11 cellular contexts compared by ENCODE assay signal in genomic region chr11:65617136-65617850, GRCh38. TPM values are rescaled to one million over a fixed set of nuclear protein-coding genes. Genes with fewer than 3 reads are reported as not detected.
DNase-seq lines count a peak whose midpoint lies in the region; ATAC-seq, FAIRE-seq and TF ChIP-seq lines count a peak whose summit lies in the region.
"Had no signal": no experiment of that assay in that cellular context is flagged by ENCODE, and none has a peak within 500 bp of the region (broad histone marks: within the 10 kb centered on the region; RNA-seq: fewer than 3 reads in every experiment).

No MANE protein-coding gene starts in this region.

- no peak overlapping the region for H3K9ac ChIP-seq in kidney (ENCODE audit: low read length in 2 of 2)

- no peak for TF ChIP-seq CTCF in VCaP (conservative IDR thresholded peaks at IDR 0.05)
- TF ChIP-seq CTCF in fibroblast of the aortic adventitia (IDR thresholded peaks at IDR 0.05; ENCODE audit: insufficient read depth, low read length), result no peak
- TF ChIP-seq CTCF in kidney (IDR thresholded peaks at IDR 0.05; ENCODE audit: borderline replicate concordance, extremely low read depth, insufficient read depth), result no peak

- H3K4me3 ChIP-seq in fibroblast of the aortic adventitia (ENCODE audit: low read depth, low read length) (peak overlapping the region; percentile 74), kidney (ENCODE audit: low read length in 2 of 2) (peak overlapping the region in 1 of 2 donors; percentile 76)

- CTCF ChIA-PET in activated naive CD4-positive, alpha-beta T cell treated with anti-CD3 and anti-CD28 coated beads, Interleukin-2, amount 10 ng/mL, durations not matched to agents 7 days and 5 days (lab: Charles Lee), result interaction anchor here (1.1 to 1.8 kb wide), 4 partner anchors 9 to 162 kb away, joined by 3 to 8 read pairs (median 5); no protein-coding TSS in a partner anchor

- DNase-seq in activated naive CD4-positive, alpha-beta T cell treated with anti-CD3 and anti-CD28 coated beads, Interleukin-2, amount 10 ng/mL, durations not matched to agents 7 days and 5 days, result no peak
- no peak for DNase-seq in activated naive CD4-positive, alpha-beta T cell treated with anti-CD3 and anti-CD28 coated beads, Interleukin-2, amount 50 U/mL, for 16 hours
- DNase-seq in fibroblast of the aortic adventitia (ENCODE audit: low read depth), result no peak
- DNase-seq in stimulated activated naive CD8-positive, alpha-beta T cell treated with anti-CD3 and anti-CD28 coated beads, Interleukin-15, amount 100 ng/mL, for 72 hours, result no peak
- no peak for DNase-seq in kidney
- DNase-seq: central memory CD4-positive, alpha-beta T cell; left cardiac atrium; NCI-H2171 had no signal

- H3K27ac ChIP-seq in VCaP (peak overlapping the region; percentile 99), kidney (ENCODE audit: low read depth in 2 of 2, low read length in 2 of 2) (no peak overlapping the region)

- peaks cover 31% of the 10 kb centered on the region for H3K4me1 Mint-ChIP-seq in activated naive CD4-positive, alpha-beta T cell treated with anti-CD3 and anti-CD28 coated beads, Interleukin-2, amount 10 ng/mL, durations not matched to agents 7 days and 5 days
- peaks cover 61% of the 10 kb centered on the region for H3K4me1 Mint-ChIP-seq in stimulated activated naive CD8-positive, alpha-beta T cell treated with anti-CD3 and anti-CD28 coated beads, Interleukin-15, amount 100 ng/mL, for 72 hours

- H3K36me3 ChIP-seq in kidney (ENCODE audit: control insufficient read depth in 1 of 2, insufficient read depth in 2 of 2, low read length in 2 of 2), result peaks cover 5 to 12% of the 10 kb centered on the region in 2 donors

- peak overlapping the region; percentile 91 for H3K4me3 Mint-ChIP-seq in activated naive CD4-positive, alpha-beta T cell treated with anti-CD3 and anti-CD28 coated beads, Interleukin-2, amount 10 ng/mL, durations not matched to agents 7 days and 5 days
- H3K4me3 Mint-ChIP-seq in stimulated activated naive CD8-positive, alpha-beta T cell treated with anti-CD3 and anti-CD28 coated beads, Interleukin-15, amount 100 ng/mL, for 72 hours, result peak overlapping the region; percentile 98 to 99

- ATAC-seq in stimulated activated naive CD8-positive, alpha-beta T cell treated with anti-CD3 and anti-CD28 coated beads, Interleukin-15, amount 100 ng/mL, for 72 hours, result no peak
- ATAC-seq in GM18868 (IDR thresholded peaks at IDR 0.05; ENCODE audit: unreplicated experiment), result no peak
- ATAC-seq in HG02852 (IDR thresholded peaks at IDR 0.05; ENCODE audit: unreplicated experiment), result no peak
- ATAC-seq: left cardiac atrium had no signal

- peaks cover 31% of the 10 kb centered on the region for H3K36me3 Mint-ChIP-seq in activated naive CD4-positive, alpha-beta T cell treated with anti-CD3 and anti-CD28 coated beads, Interleukin-2, amount 10 ng/mL, durations not matched to agents 7 days and 5 days

- no peaks in the 10 kb centered on the region for H3K9me3 ChIP-seq in kidney (ENCODE audit: control insufficient read depth in 1 of 2, low read length in 2 of 2)

- no peak for FAIRE-seq in kidney (lab: Jason Lieb, UNC)

- peak overlapping the region; percentile 87 for H3K27ac Mint-ChIP-seq in activated naive CD4-positive, alpha-beta T cell treated with anti-CD3 and anti-CD28 coated beads, Interleukin-2, amount 10 ng/mL, durations not matched to agents 7 days and 5 days
- peak overlapping the region; percentile 98 to 99 for H3K27ac Mint-ChIP-seq in stimulated activated naive CD8-positive, alpha-beta T cell treated with anti-CD3 and anti-CD28 coated beads, Interleukin-15, amount 100 ng/mL, for 72 hours

- H3K27me3 Mint-ChIP-seq in activated naive CD4-positive, alpha-beta T cell treated with anti-CD3 and anti-CD28 coated beads, Interleukin-2, amount 10 ng/mL, durations not matched to agents 7 days and 5 days, result no peaks in the 10 kb centered on the region
- no peaks in the 10 kb centered on the region for H3K27me3 Mint-ChIP-seq in stimulated activated naive CD8-positive, alpha-beta T cell treated with anti-CD3 and anti-CD28 coated beads, Interleukin-15, amount 100 ng/mL, for 72 hours

- H3K4me1 ChIP-seq in kidney (ENCODE audit: control insufficient read depth in 1 of 2, insufficient read depth in 1 of 2, low read depth in 1 of 2, low read length in 2 of 2), result peaks cover 0 to 24% of the 10 kb centered on the region in 2 donors

- H3K9me3 Mint-ChIP-seq in activated naive CD4-positive, alpha-beta T cell treated with anti-CD3 and anti-CD28 coated beads, Interleukin-2, amount 10 ng/mL, durations not matched to agents 7 days and 5 days, result no peaks in the 10 kb centered on the region
- H3K9me3 Mint-ChIP-seq in stimulated activated naive CD8-positive, alpha-beta T cell treated with anti-CD3 and anti-CD28 coated beads, Interleukin-15, amount 100 ng/mL, for 72 hours, result no peaks in the 10 kb centered on the region

- intact Hi-C loops in kidney (cut with DNase I), result no loop called here

RNA-seq across cellular contexts. Expression of gene PCNX3, which starts 1.7 kb away (rescaled TPM):
- total RNA-seq in fibroblast of the aortic adventitia (ENCODE audit: low replicate concordance), result 21.8 and 31.5 TPM in 2 replicates
- total RNA-seq in kidney, result 44.4 TPM
- polyA plus RNA-seq in kidney (ENCODE audit: insufficient read depth, low read depth, low replicate concordance), result 13.6 TPM

RNA-seq across cellular contexts. Expression of gene MAP3K11, which starts 3.3 kb away (rescaled TPM):
- total RNA-seq in fibroblast of the aortic adventitia (ENCODE audit: low replicate concordance) (22.4 and 30.4 TPM in 2 replicates), kidney (89.1 TPM)
- polyA plus RNA-seq in kidney (ENCODE audit: insufficient read depth, low read depth, low replicate concordance), result 55.7 TPM

RNA-seq across cellular contexts. Expression of gene SIPA1, which starts 20.6 kb away (rescaled TPM):
- total RNA-seq in fibroblast of the aortic adventitia (ENCODE audit: low replicate concordance), result 7.5 and 21.7 TPM in 2 replicates
- 71.0 TPM for total RNA-seq in kidney
- polyA plus RNA-seq in kidney (ENCODE audit: insufficient read depth, low read depth, low replicate concordance), result 46.4 TPM

RNA-seq across cellular contexts. Expression of gene KCNK7, which starts 21.7 kb away (rescaled TPM):
- 0.09 and 0.65 TPM in 2 replicates for total RNA-seq in fibroblast of the aortic adventitia (ENCODE audit: low replicate concordance)
- 0.25 TPM for total RNA-seq in kidney
- polyA plus RNA-seq in kidney (ENCODE audit: insufficient read depth, low read depth, low replicate concordance), result not detected

RNA-seq across cellular contexts. Expression of gene EHBP1L1, which starts 41.4 kb away (rescaled TPM):
- total RNA-seq in fibroblast of the aortic adventitia (ENCODE audit: low replicate concordance) (52.2 and 58.5 TPM in 2 replicates), kidney (95.4 TPM)
- polyA plus RNA-seq in kidney (ENCODE audit: insufficient read depth, low read depth, low replicate concordance), result 20.5 TPM
